Comparison of ENCODE assay signal across 1 cellular context in the genomic region with DNA sequence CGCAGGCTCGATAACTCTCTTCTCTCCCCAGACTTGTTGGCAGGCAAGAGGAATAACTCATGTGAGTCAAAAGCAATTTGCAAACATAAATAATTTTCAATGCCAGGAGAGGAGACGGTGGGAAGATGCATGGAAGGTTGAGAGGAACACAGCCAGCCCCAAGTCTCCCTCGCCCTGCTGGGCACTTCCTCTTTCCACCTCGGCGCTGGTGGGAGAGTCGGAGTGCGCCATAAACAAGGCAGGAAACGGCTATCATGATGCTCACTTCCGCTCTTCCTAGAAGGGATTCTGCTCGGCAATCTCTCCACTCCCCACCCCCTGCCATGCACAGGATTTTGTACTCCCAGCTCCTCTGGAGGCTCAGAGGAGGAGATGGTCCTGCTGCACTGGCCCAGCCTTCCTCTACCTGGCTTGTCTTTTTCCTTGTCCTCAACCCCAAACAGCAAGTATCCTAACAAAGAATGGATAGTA.
TF ChIP-seq lines count a peak whose summit lies in the region.

No MANE protein-coding gene starts in this region.

TF ChIP-seq in GM12878, 131 proteins besides CTCF, POLR2A, EP300 and RAD21:
- no peak for TF ChIP-seq NR2C1 (IDR thresholded peaks at IDR 0.05)
- peak; percentile 91 for TF ChIP-seq SPI1 (IDR thresholded peaks at IDR 0.05; ENCODE audit: borderline replicate concordance, insufficient read depth, low read depth, low read length)
